Comparison of ENCODE assay signal across 15 cellular contexts in genomic region chr6:119459207-119459974, GRCh38.
DNase-seq lines count a peak whose midpoint lies in the region; ATAC-seq, FAIRE-seq and TF ChIP-seq lines count a peak whose summit lies in the region.
"Had no signal": no experiment of that assay in that cellular context is flagged by ENCODE, and none has a peak within 500 bp of the region (broad histone marks: within the 10 kb centered on the region; RNA-seq: fewer than 3 reads in every experiment).

No MANE protein-coding gene starts in this region.

- H3K9me3 Mint-ChIP-seq in T-helper 1 cell treated with Interleukin-12 subunit alpha and Interleukin-12 subunit beta and Interleukin-4 antibody, amounts not matched to agents 30 μg/mL and 1 μg/mL, for 36 hours = peaks cover 35% of the 10 kb centered on the region
- H3K9me3 Mint-ChIP-seq in natural killer cell = peaks cover 2% of the 10 kb centered on the region in 2 donors

- intact Hi-C loops in natural killer cell (cut with micrococcal nuclease) (no loop called here), adrenal gland (cut with DNase I) (no loop called here)

- no peak overlapping the region for H3K4me3 Mint-ChIP-seq in T-helper 1 cell treated with Interleukin-12 subunit alpha and Interleukin-12 subunit beta and Interleukin-4 antibody, amounts not matched to agents 30 μg/mL and 1 μg/mL, for 36 hours
- no peak overlapping the region for H3K4me3 Mint-ChIP-seq in natural killer cell

- no peaks in the 10 kb centered on the region for H3K9me3 ChIP-seq in adrenal gland (replicated peaks in 1 of 3)
- H3K9me3 ChIP-seq: SK-N-SH, thoracic aorta had no signal

- peaks cover 42% of the 10 kb centered on the region for H3K4me1 Mint-ChIP-seq in T-helper 1 cell treated with Interleukin-12 subunit alpha and Interleukin-12 subunit beta and Interleukin-4 antibody, amounts not matched to agents 30 μg/mL and 1 μg/mL, for 36 hours (ENCODE audit: low read depth)
- H3K4me1 Mint-ChIP-seq in natural killer cell = peaks cover 0 to 5% of the 10 kb centered on the region in 2 donors

- H3K4me3 ChIP-seq in adrenal gland = no peak overlapping the region
- H3K4me3 ChIP-seq: thoracic aorta had no signal

- H3K4me1 ChIP-seq in adrenal gland (replicated peaks in 1 of 2) = no peaks in the 10 kb centered on the region

- TF ChIP-seq CTCF in natural killer cell (IDR thresholded peaks at IDR 0.05) (no peak), adrenal gland (IDR thresholded peaks at IDR 0.05) (no peak)

- H3K27me3 Mint-ChIP-seq in T-helper 1 cell treated with Interleukin-12 subunit alpha and Interleukin-12 subunit beta and Interleukin-4 antibody, amounts not matched to agents 30 μg/mL and 1 μg/mL, for 36 hours (ENCODE audit: low read depth) = peaks cover 10% of the 10 kb centered on the region
- H3K27me3 Mint-ChIP-seq in natural killer cell (ENCODE audit: low read depth in 2 of 2) = no peaks in the 10 kb centered on the region

- H3K27ac ChIP-seq in adrenal gland = no peak overlapping the region
- H3K27ac ChIP-seq: C4-2B, thoracic aorta had no signal

- no peak for DNase-seq in GM18507 (ENCODE audit: extremely low spot score, insufficient read length, low read depth)
- DNase-seq in natural killer cell = no peak
- no peak for DNase-seq in NCI-H1694 (lab: John Stamatoyannopoulos, UW)
- DNase-seq in adrenal gland = no peak
- DNase-seq in NCI-H1048 (lab: John Stamatoyannopoulos, UW) = no peak
- DNase-seq: kidney; NCI-H446; SK-N-SH; stimulated activated CD4-positive, alpha-beta T cell treated with anti-CD3 and anti-CD28 coated beads, Interleukin-4, amount 100 ng/mL, for 24 hours had no signal

- peaks cover 38% of the 10 kb centered on the region for H3K36me3 Mint-ChIP-seq in T-helper 1 cell treated with Interleukin-12 subunit alpha and Interleukin-12 subunit beta and Interleukin-4 antibody, amounts not matched to agents 30 μg/mL and 1 μg/mL, for 36 hours (ENCODE audit: low read depth)
- H3K36me3 Mint-ChIP-seq in natural killer cell = no peaks in the 10 kb centered on the region

- 72 to 83% (median 79%) methylated on average over 6 of the region's 6 CpGs for WGBS in adrenal gland, 4 donors

- peak overlapping the region; percentile 23 for H3K27ac Mint-ChIP-seq in T-helper 1 cell treated with Interleukin-12 subunit alpha and Interleukin-12 subunit beta and Interleukin-4 antibody, amounts not matched to agents 30 μg/mL and 1 μg/mL, for 36 hours
- H3K27ac Mint-ChIP-seq in natural killer cell = no peak overlapping the region

- ATAC-seq in GM21390 (IDR thresholded peaks at IDR 0.05; ENCODE audit: unreplicated experiment) (peak; percentile 73), HG03060 (IDR thresholded peaks at IDR 0.05; ENCODE audit: low read depth, unreplicated experiment) (peak; percentile 70), natural killer cell (no peak)

- peak; percentile 87 for FAIRE-seq in GM18507 (lab: Jason Lieb, UNC)
- FAIRE-seq: astrocyte, kidney had no signal

- no peaks in the 10 kb centered on the region for H3K36me3 ChIP-seq in adrenal gland (replicated peaks in 1 of 2)
- H3K36me3 ChIP-seq: thoracic aorta had no signal

- TF ChIP-seq POLR2A in adrenal gland (IDR thresholded peaks at IDR 0.05) = no peak

- no peaks in the 10 kb centered on the region for H3K27me3 ChIP-seq in adrenal gland

Comparison
In these comparisons a context has a peak if more than half of its experiments do, and no peak if none do; other contexts are left out.
1. ATAC-seq: peak in GM21390 (single experiment) and HG03060 (single experiment); none in natural killer cell (0 of 3).